In genomic region chr5:118076490-118076889, GRCh38 we compare ENCODE assay signal across 23 cellular contexts.
"Had no signal": no experiment of that assay in that cellular context is flagged by ENCODE, and none has a peak within 500 bp of the region (broad histone marks: within the 10 kb centered on the region; RNA-seq: fewer than 3 reads in every experiment).

No MANE protein-coding gene starts in this region.

- H3K27ac ChIP-seq: VCaP had no signal

- H3K27ac Mint-ChIP-seq: activated CD4-positive, alpha-beta memory T cell treated with anti-CD3 and anti-CD28 coated beads for 36 hours; activated CD4-positive, alpha-beta T cell treated with anti-CD3 and anti-CD28 coated beads, Interleukin-2, amount 10 ng/mL, durations not matched to agents 7 days and 5 days; activated naive CD4-positive, alpha-beta T cell treated with anti-CD3 and anti-CD28 coated beads, Interleukin-2, amount 50 U/mL, for 72 hours; activated naive CD8-positive, alpha-beta T cell treated with anti-CD3 and anti-CD28 coated beads, Interleukin-2, amount 50 U/mL, for 24 hours had no signal

- H3K27me3 Mint-ChIP-seq: activated CD4-positive, alpha-beta memory T cell treated with anti-CD3 and anti-CD28 coated beads for 36 hours; activated CD4-positive, alpha-beta T cell treated with anti-CD3 and anti-CD28 coated beads, Interleukin-2, amount 10 ng/mL, durations not matched to agents 7 days and 5 days; activated naive CD8-positive, alpha-beta T cell treated with anti-CD3 and anti-CD28 coated beads, Interleukin-2, amount 50 U/mL, for 24 hours had no signal

- H3K4me1 Mint-ChIP-seq: activated CD4-positive, alpha-beta T cell treated with anti-CD3 and anti-CD28 coated beads, Interleukin-2, amount 10 ng/mL, durations not matched to agents 7 days and 5 days; activated naive CD8-positive, alpha-beta T cell treated with anti-CD3 and anti-CD28 coated beads, Interleukin-2, amount 50 U/mL, for 24 hours had no signal

- H3K4me3 Mint-ChIP-seq: activated CD4-positive, alpha-beta memory T cell treated with anti-CD3 and anti-CD28 coated beads for 36 hours; activated CD4-positive, alpha-beta T cell treated with anti-CD3 and anti-CD28 coated beads, Interleukin-2, amount 10 ng/mL, durations not matched to agents 7 days and 5 days; activated naive CD8-positive, alpha-beta T cell treated with anti-CD3 and anti-CD28 coated beads, Interleukin-2, amount 50 U/mL, for 24 hours; activated T-cell treated with anti-CD3 and anti-CD28 coated beads, Interleukin-2, amount 50 U/mL, for 4 hours had no signal

- ATAC-seq: activated naive CD4-positive, alpha-beta T cell treated with anti-CD3 and anti-CD28 coated beads, Interleukin-2, amount 50 U/mL, for 72 hours; activated naive CD8-positive, alpha-beta T cell treated with anti-CD3 and anti-CD28 coated beads, Interleukin-2, amount 50 U/mL, for 24 hours; activated T-cell treated with anti-CD3 and anti-CD28 coated beads, Interleukin-2, amount 50 U/mL, for 4 hours; PC-3 had no signal

- DNase-seq: activated CD4-positive, alpha-beta memory T cell treated with anti-CD3 and anti-CD28 coated beads for 36 hours; activated CD4-positive, alpha-beta T cell treated with anti-CD3 and anti-CD28 coated beads, Interleukin-2, amount 10 ng/mL, durations not matched to agents 7 days and 5 days; activated CD4-positive, CD25-positive, alpha-beta regulatory T cell; activated CD8-positive, alpha-beta memory T cell treated with anti-CD3 and anti-CD28 coated beads for 24 hours; activated effector memory CD4-positive, alpha-beta T cell treated with anti-CD3 and anti-CD28 coated beads, Interleukin-2, amount 50 U/mL, for 16 hours; activated naive CD4-positive, alpha-beta T cell treated with Interleukin-2 at 50 U/mL for 16 hours; activated naive CD8-positive, alpha-beta T cell treated with anti-CD3 and anti-CD28 coated beads, Interleukin-2, amount 50 U/mL, for 24 hours; activated T-cell treated with anti-CD3 and anti-CD28 coated beads, Interleukin-2, amount 50 U/mL, for 4 hours; caudate nucleus; KBM-7; MV-4-11; NCI-H1092 treated with DMSO at 0.1 percent for 48 hours; NCI-H1417 treated with DMSO at 0.1 percent for 48 hours; NCI-H1694; NCI-H2029; NCI-H510A treated with DMSO at 0.1 percent for 48 hours; NCI-H69; PC-3; SHP77 treated with DMSO at 0.1 percent for 48 hours; T-helper 2 cell; T1000 had no signal

- H3K36me3 Mint-ChIP-seq: activated CD4-positive, alpha-beta memory T cell treated with anti-CD3 and anti-CD28 coated beads for 36 hours; activated naive CD4-positive, alpha-beta T cell treated with anti-CD3 and anti-CD28 coated beads, Interleukin-2, amount 50 U/mL, for 72 hours had no signal
